ENCODE assay signal across 10 cellular contexts in genomic region chr13:108609353-108609752, GRCh38. TPM values are rescaled to one million over a fixed set of nuclear protein-coding genes. Genes with fewer than 3 reads are reported as not detected.
A peak's percentile ranks its signal among the peaks of the same experiment; 100 is the strongest.
DNase-seq lines count a peak whose midpoint lies in the region; ATAC-seq and TF ChIP-seq lines count a peak whose summit lies in the region.
"Had no signal": no experiment of that assay in that cellular context is flagged by ENCODE, and none has a peak within 500 bp of the region (broad histone marks: within the 10 kb centered on the region; RNA-seq: fewer than 3 reads in every experiment).

No MANE protein-coding gene starts in this region.

- TF ChIP-seq POLR2A in tibial nerve (IDR thresholded peaks at IDR 0.05): no peak

- H3K27me3 ChIP-seq in tibial nerve: no peaks in the 10 kb centered on the region
- H3K27me3 ChIP-seq: BLaER1 treated with 17β-estradiol and CSF1 and Interleukin-3, amounts not matched to agents 10 nM and 100 nM had no signal

- H3K9me3 ChIP-seq in tibial nerve: peaks cover 0 to 17% (median 0%) of the 10 kb centered on the region in 4 donors

- WGBS in tibial nerve, 2 donors: 64 to 67% methylated on average over 7 of the region's 7 CpGs

- no peak overlapping the region for H3K27ac ChIP-seq in tibial nerve
- H3K27ac ChIP-seq: BLaER1 treated with 17β-estradiol and CSF1 and Interleukin-3, amounts not matched to agents 10 nM and 100 nM; KMS-11 had no signal

- DNase-seq in NCI-H748 (lab: John Stamatoyannopoulos, UW; ENCODE audit: unreplicated experiment) (peak; percentile 28), NCI-H748 treated with DMSO at 0.1 percent for 48 hours (lab: John Stamatoyannopoulos, UW) (no peak), OCI-M1 (lab: John Stamatoyannopoulos, UW) (peak; percentile 65), fibroblast of peridontal ligament (ENCODE audit: extremely low read depth) (peak; percentile 37), tibial nerve (ENCODE audit: low spot score in 2 of 2) (no peak), head of caudate nucleus (no peak), NCI-H2196 treated with DMSO at 0.1 percent for 48 hours (lab: John Stamatoyannopoulos, UW; ENCODE audit: unreplicated experiment) (no peak)

- TF ChIP-seq EP300 in tibial nerve (IDR thresholded peaks at IDR 0.05): no peak

- peak in 3 of 5 experiments; percentile 19 to 25 (median 20) for TF ChIP-seq CTCF in tibial nerve (IDR thresholded peaks at IDR 0.05)

- intact Hi-C loops in head of caudate nucleus (cut with DNase I): no loop called here

- no peak for ATAC-seq in GM21381 (IDR thresholded peaks at IDR 0.05; ENCODE audit: unreplicated experiment)

- H3K36me3 ChIP-seq in tibial nerve: no peaks in the 10 kb centered on the region

- no peaks in the 10 kb centered on the region for H3K4me1 ChIP-seq in tibial nerve
- H3K4me1 ChIP-seq: BLaER1 treated with 17β-estradiol and CSF1 and Interleukin-3, amounts not matched to agents 10 nM and 100 nM had no signal

- H3K4me3 ChIP-seq in tibial nerve: no peak overlapping the region
- H3K4me3 ChIP-seq: BLaER1 treated with 17β-estradiol and CSF1 and Interleukin-3, amounts not matched to agents 10 nM and 100 nM had no signal

RNA-seq across cellular contexts. Expression of gene MYO16, which starts 20.1 kb away (rescaled TPM):
- total RNA-seq in tibial nerve: under 1 TPM in 2 of 4 donors, not detected in 2; under 0.01 to 0.21 TPM

Comparison
In these comparisons a context has a peak if more than half of its experiments do, and no peak if none do; other contexts are left out.
1. DNase-seq: peak in NCI-H748 (single experiment), OCI-M1 (single experiment) and fibroblast of peridontal ligament (single experiment); none in NCI-H748 treated with DMSO at 0.1 percent for 48 hours (single experiment), tibial nerve (0 of 2), head of caudate nucleus (0 of 42) and NCI-H2196 treated with DMSO at 0.1 percent for 48 hours (single experiment).